Comparison of ENCODE assay signal across 13 cellular contexts in the genomic region with DNA sequence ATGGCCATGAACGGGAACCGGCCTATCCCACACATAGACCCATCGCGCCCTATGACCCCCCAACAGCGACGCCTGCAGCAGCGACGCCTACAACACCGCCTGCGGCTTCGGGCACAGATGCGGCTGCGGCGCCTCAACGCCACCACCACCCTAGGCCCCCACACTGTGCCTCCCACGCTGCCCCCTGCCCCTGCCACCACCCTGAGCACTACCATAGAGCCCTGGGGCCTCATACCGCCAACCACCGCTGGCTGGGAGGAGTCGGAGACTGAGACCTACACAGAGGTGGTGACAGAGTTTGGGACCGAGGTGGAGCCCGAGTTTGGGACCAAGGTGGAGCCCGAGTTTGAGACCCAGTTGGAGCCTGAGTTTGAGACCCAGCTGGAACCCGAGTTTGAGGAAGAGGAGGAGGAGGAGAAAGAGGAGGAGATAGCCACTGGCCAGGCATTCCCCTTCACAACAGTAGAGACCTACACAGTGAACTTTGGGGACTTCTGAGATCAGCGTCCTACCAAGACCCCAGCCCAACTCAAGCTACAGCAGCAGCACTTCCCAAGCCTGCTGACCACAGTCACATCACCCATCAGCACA. TPM values are rescaled to one million over a fixed set of nuclear protein-coding genes. Genes with fewer than 3 reads are reported as not detected.
DNase-seq lines count a peak whose midpoint lies in the region; ATAC-seq, FAIRE-seq and TF ChIP-seq lines count a peak whose summit lies in the region.
"Had no signal": no experiment of that assay in that cellular context is flagged by ENCODE, and none has a peak within 500 bp of the region (broad histone marks: within the 10 kb centered on the region; RNA-seq: fewer than 3 reads in every experiment).

No MANE protein-coding gene starts in this region.

- TF ChIP-seq CTCF in HCT116 (IDR thresholded peaks at IDR 0.05 in 2 of 3, conservative IDR thresholded peaks at IDR 0.05 in 1 of 3; ENCODE audit: borderline replicate concordance in 1 of 3, insufficient read depth in 1 of 3, low read depth in 2 of 3, low read length in 2 of 3) (no peak), endothelial cell of umbilical vein (IDR thresholded peaks at IDR 0.05; ENCODE audit: extremely low read depth in 1 of 2, insufficient read depth in 1 of 2, low read depth in 1 of 2, low read length in 2 of 2) (no peak), mucosa of descending colon (IDR thresholded peaks at IDR 0.05) (no peak)

- no peaks in the 10 kb centered on the region for H4K20me1 ChIP-seq in HCT116 (ENCODE audit: insufficient read depth)
- no peaks in the 10 kb centered on the region for H4K20me1 ChIP-seq in endothelial cell of umbilical vein (replicated peaks; ENCODE audit: control insufficient read depth, extremely low read depth, insufficient read depth, low read length)

- H3K9me2 ChIP-seq in HCT116 (ENCODE audit: insufficient read depth): no peaks in the 10 kb centered on the region

- FAIRE-seq in endothelial cell of umbilical vein (lab: Jason Lieb, UNC): no peak
- FAIRE-seq: bronchial epithelial cell had no signal

- no peaks in the 10 kb centered on the region for H3K9me3 Mint-ChIP-seq in naive thymus-derived CD8-positive, alpha-beta T cell
- H3K9me3 Mint-ChIP-seq: natural killer cell treated with Interleukin-12 subunit alpha and Interleukin-12 subunit beta and Interleukin-15 and Interleukin-18, amount 100 ng/mL, for 72 hours; type B pancreatic cell had no signal

- H3K79me2 ChIP-seq in HCT116 (ENCODE audit: insufficient read depth, low read length): peaks cover 4% of the 10 kb centered on the region; the same call in 1 of the 2 replicates
- no peaks in the 10 kb centered on the region for H3K79me2 ChIP-seq in endothelial cell of umbilical vein (ENCODE audit: control insufficient read depth, insufficient read depth, low read length)

- RAD21 ChIA-PET in HCT116 (lab: Charles Lee; ENCODE audit: low non-redundant PET in 1 of 2, low total read pairs in 2 of 2, uncharacterized antibody in 2 of 2, unreplicated experiment in 2 of 2): no interaction called here

- no peak overlapping the region for H3K9ac ChIP-seq in HCT116 (ENCODE audit: low read length)
- no peak overlapping the region for H3K9ac ChIP-seq in endothelial cell of umbilical vein (replicated peaks; ENCODE audit: extremely low read depth, insufficient read depth, low read length)

- DNase-seq in HCT116 (ENCODE audit: low read depth, low spot score): no peak
- DNase-seq in endothelial cell of umbilical vein (ENCODE audit: low read depth, low spot score): no peak
- no peak for DNase-seq in naive thymus-derived CD8-positive, alpha-beta T cell
- no peak for DNase-seq in mucosa of descending colon
- DNase-seq: activated naive CD4-positive, alpha-beta T cell treated with anti-CD3 and anti-CD28 coated beads, Interleukin-2, amount 50 U/mL, for 16 hours; AML-193; effector memory CD4-positive, alpha-beta T cell; NCI-H69; retina had no signal

- H3K36me3 ChIP-seq in HCT116 (ENCODE audit: control insufficient read depth in 1 of 2, insufficient read depth in 2 of 2, low read length in 2 of 2): peaks cover 14 to 22% of the 10 kb centered on the region in 2 experiments; a peak in 3 of 4 replicates
- peaks cover 3 to 24% of the 10 kb centered on the region in 2 experiments for H3K36me3 ChIP-seq in endothelial cell of umbilical vein (ENCODE audit: control insufficient read depth in 2 of 2, extremely low read depth in 1 of 2, insufficient read depth in 2 of 2, low read length in 2 of 2)
- H3K36me3 ChIP-seq in mucosa of descending colon (ENCODE audit: low read depth): no peaks in the 10 kb centered on the region

- CTCF ChIA-PET in HCT116 (lab: Charles Lee): no interaction called here
- CTCF ChIA-PET in endothelial cell of umbilical vein (lab: Charles Lee): interaction anchor here (0.9 to 1.3 kb wide), 2 partner anchors 9 to 41 kb away, joined by 3 read pairs; a partner anchor contains a TSS

- ATAC-seq in HCT116 (0 out of 2 replicates have a peak, but pooled peaks have one; percentile 9), mucosa of descending colon (no peak)
- ATAC-seq in naive thymus-derived CD8-positive, alpha-beta T cell: no peak
- ATAC-seq: natural killer cell treated with Interleukin-12 subunit alpha and Interleukin-12 subunit beta and Interleukin-15 and Interleukin-18, amount 100 ng/mL, for 72 hours had no signal

- H3K27ac Mint-ChIP-seq in naive thymus-derived CD8-positive, alpha-beta T cell: peak overlapping the region in 4 of 10 donors; percentile 32 to 78 (median 51)
- H3K27ac Mint-ChIP-seq: natural killer cell treated with Interleukin-12 subunit alpha and Interleukin-12 subunit beta and Interleukin-15 and Interleukin-18, amount 100 ng/mL, for 72 hours; type B pancreatic cell had no signal

- dilution Hi-C loops in endothelial cell of umbilical vein (cut with MboI; ENCODE audit: extremely low pct_ligation_motif_present, low sequenced_read_pairs): no loop called here

- H3K4me1 ChIP-seq in HCT116 (ENCODE audit: control insufficient read depth in 1 of 2, insufficient read depth in 2 of 2, low read length in 2 of 2) (no peaks in the 10 kb centered on the region), endothelial cell of umbilical vein (ENCODE audit: control insufficient read depth, extremely low read depth, insufficient read depth, low read length) (no peaks in the 10 kb centered on the region), mucosa of descending colon (ENCODE audit: low read depth) (no peaks in the 10 kb centered on the region)

- H3K4me1 Mint-ChIP-seq in naive thymus-derived CD8-positive, alpha-beta T cell: peaks cover 0 to 10% (median 6%) of the 10 kb centered on the region in 4 donors

- BruUV-seq in HCT116 (replicated peaks; lab: Mats Ljungman, UMichigan): no TSS peak
- BruUV-seq in endothelial cell of umbilical vein (replicated peaks; lab: Mats Ljungman, UMichigan): TSS peak; percentile 76

- H3K27me3 Mint-ChIP-seq in naive thymus-derived CD8-positive, alpha-beta T cell: no peaks in the 10 kb centered on the region
- H3K27me3 Mint-ChIP-seq: natural killer cell treated with Interleukin-12 subunit alpha and Interleukin-12 subunit beta and Interleukin-15 and Interleukin-18, amount 100 ng/mL, for 72 hours; type B pancreatic cell had no signal

- H3K36me3 Mint-ChIP-seq in naive thymus-derived CD8-positive, alpha-beta T cell: peaks cover 0 to 46% (median 13%) of the 10 kb centered on the region in 3 donors
- H3K36me3 Mint-ChIP-seq: natural killer cell treated with Interleukin-12 subunit alpha and Interleukin-12 subunit beta and Interleukin-15 and Interleukin-18, amount 100 ng/mL, for 72 hours had no signal

- no peak overlapping the region for H3K4me3 ChIP-seq in HCT116 (replicated peaks in 1 of 2; ENCODE audit: low read depth in 1 of 2, low read length in 2 of 2)
- H3K4me3 ChIP-seq in endothelial cell of umbilical vein (replicated peaks in 1 of 3; ENCODE audit: insufficient read depth in 1 of 3, low read depth in 1 of 3, low read length in 3 of 3): no peak overlapping the region
- H3K4me3 ChIP-seq in mucosa of descending colon: no peak overlapping the region
- H3K4me3 ChIP-seq: lung had no signal

- no peaks in the 10 kb centered on the region for H3K9me3 ChIP-seq in HCT116 (ENCODE audit: control insufficient read depth in 1 of 2, insufficient read depth in 1 of 2, low read depth in 1 of 2, low read length in 2 of 2)
- H3K9me3 ChIP-seq in endothelial cell of umbilical vein (replicated peaks; ENCODE audit: control insufficient read depth, insufficient read depth, low read length): no peaks in the 10 kb centered on the region
- no peaks in the 10 kb centered on the region for H3K9me3 ChIP-seq in mucosa of descending colon

- intact Hi-C loops in HCT116 (cut with micrococcal nuclease): no loop called here
- intact Hi-C loops in endothelial cell of umbilical vein (cut with micrococcal nuclease): no loop called here
- intact Hi-C loops in mucosa of descending colon (cut with DNase I, micrococcal nuclease): no loop called here

- H2AFZ ChIP-seq in HCT116 (ENCODE audit: low read depth, low read length, poor library complexity, severe bottlenecking) (no peak overlapping the region), endothelial cell of umbilical vein (ENCODE audit: low read depth, low read length) (no peak overlapping the region)

- no peak for TF ChIP-seq POLR2A in HCT116 (IDR thresholded peaks at IDR 0.05; ENCODE audit: borderline replicate concordance, extremely low read depth, insufficient read depth, insufficient read length)
- no peak for TF ChIP-seq POLR2A in endothelial cell of umbilical vein (IDR thresholded peaks at IDR 0.05; ENCODE audit: low read depth, low read length)

- no peaks in the 10 kb centered on the region for H3K9me1 ChIP-seq in endothelial cell of umbilical vein (replicated peaks; ENCODE audit: control insufficient read depth, extremely low read depth, insufficient read depth, low read length)

- no peak overlapping the region for H3K27ac ChIP-seq in HCT116 (ENCODE audit: low read depth, low read length)
- no peak overlapping the region for H3K27ac ChIP-seq in endothelial cell of umbilical vein (ENCODE audit: insufficient read depth, low read depth, low read length)

- no peak overlapping the region for H3K4me3 Mint-ChIP-seq in naive thymus-derived CD8-positive, alpha-beta T cell
- H3K4me3 Mint-ChIP-seq: natural killer cell treated with Interleukin-12 subunit alpha and Interleukin-12 subunit beta and Interleukin-15 and Interleukin-18, amount 100 ng/mL, for 72 hours; type B pancreatic cell had no signal

- H3K27me3 ChIP-seq in HCT116 (ENCODE audit: insufficient read depth, low read length): no peaks in the 10 kb centered on the region
- H3K27me3 ChIP-seq in endothelial cell of umbilical vein (ENCODE audit: control insufficient read depth in 2 of 2, insufficient read depth in 2 of 2, low read length in 2 of 2): no peaks in the 10 kb centered on the region

- no peak for TF ChIP-seq RAD21 in HCT116 (IDR thresholded peaks at IDR 0.05; ENCODE audit: low read depth)

- POLR2A ChIA-PET in HCT116 (lab: Charles Lee) (no interaction called here), endothelial cell of umbilical vein (lab: Charles Lee) (no interaction called here)
- POLR2A ChIA-PET in naive thymus-derived CD8-positive, alpha-beta T cell (lab: Charles Lee): no interaction called here

- H3K4me2 ChIP-seq in HCT116 (ENCODE audit: low read length): no peak overlapping the region
- H3K4me2 ChIP-seq in endothelial cell of umbilical vein (ENCODE audit: insufficient read depth, low read length): no peak overlapping the region

RNA-seq across cellular contexts. Expression of a gene that starts 9.5 kb away (rescaled TPM):
- total RNA-seq in HCT116 (2021; ENCODE audit: unreplicated experiment): 237 TPM
- polyA plus RNA-seq in HCT116 (2012): 250 and 261 TPM in 2 replicates
- total RNA-seq in endothelial cell of umbilical vein: 96.5 and 106 TPM in 2 replicates
- polyA plus RNA-seq in endothelial cell of umbilical vein: 122 and 137 TPM in 2 replicates
- 132 and 139 TPM in 2 replicates for polyA plus RNA-seq in endothelial cell of umbilical vein (2011; cell fraction: cytosol; rRNA removed)
- polyA plus RNA-seq in endothelial cell of umbilical vein (2011; cell fraction: nucleus; rRNA removed): 102 and 114 TPM in 2 replicates
- polyA plus RNA-seq in endothelial cell of umbilical vein (2012): 91.2 and 106 TPM in 2 replicates
- 60.7 and 69.0 TPM in 2 replicates for polyA minus RNA-seq in endothelial cell of umbilical vein
- 89.7 TPM for polyA minus RNA-seq in endothelial cell of umbilical vein (2011; cell fraction: cytosol; rRNA and poly(A)+ RNA removed)
- polyA minus RNA-seq in endothelial cell of umbilical vein (2011; cell fraction: nucleus; rRNA and poly(A)+ RNA removed): 27.3 and 32.8 TPM in 2 replicates
- total RNA-seq in naive thymus-derived CD8-positive, alpha-beta T cell: 10 to 100 TPM; 70.5 to 72.4 TPM
- 100 to 1,000 TPM in 1 of 3 donors, 10 to 100 TPM in 2; 64.3 to 102 (median 89.4) TPM for polyA plus RNA-seq in naive thymus-derived CD8-positive, alpha-beta T cell
- total RNA-seq in mucosa of descending colon: 10 to 100 TPM; 51.5 to 57.0 (median 52.0) TPM

RNA-seq across cellular contexts. Expression of a gene that starts 9.7 kb away (rescaled TPM):
- total RNA-seq in HCT116 (2021; ENCODE audit: unreplicated experiment): 0.49 TPM
- polyA plus RNA-seq in HCT116 (2012): 0.05 and 0.18 TPM in 2 replicates
- 47.7 and 48.0 TPM in 2 replicates for total RNA-seq in endothelial cell of umbilical vein
- 20.6 and 23.2 TPM in 2 replicates for polyA plus RNA-seq in endothelial cell of umbilical vein
- polyA plus RNA-seq in endothelial cell of umbilical vein (2011; cell fraction: cytosol; rRNA removed): 20.3 and 22.0 TPM in 2 replicates
- polyA plus RNA-seq in endothelial cell of umbilical vein (2011; cell fraction: nucleus; rRNA removed): 50.0 and 55.5 TPM in 2 replicates
- polyA plus RNA-seq in endothelial cell of umbilical vein (2012): 59.1 and 107 TPM in 2 replicates
- 15.0 and 22.1 TPM in 2 replicates for polyA minus RNA-seq in endothelial cell of umbilical vein
- not detected for polyA minus RNA-seq in endothelial cell of umbilical vein (2011; cell fraction: cytosol; rRNA and poly(A)+ RNA removed)
- 9.6 and 14.7 TPM in 2 replicates for polyA minus RNA-seq in endothelial cell of umbilical vein (2011; cell fraction: nucleus; rRNA and poly(A)+ RNA removed)
- total RNA-seq in naive thymus-derived CD8-positive, alpha-beta T cell: 10 to 100 TPM; 37.1 to 38.5 TPM
- polyA plus RNA-seq in naive thymus-derived CD8-positive, alpha-beta T cell: 10 to 100 TPM in 1 of 3 donors, 1 to 10 TPM in 2; 2.4 to 10.4 (median 4.2) TPM
- 100 to 1,000 TPM in 1 of 3 donors, 10 to 100 TPM in 2; 14.1 to 130 (median 42.2) TPM for total RNA-seq in mucosa of descending colon

RNA-seq across cellular contexts. Expression of a gene that starts 27.3 kb away (rescaled TPM):
- total RNA-seq in HCT116 (2021; ENCODE audit: unreplicated experiment) (not detected), endothelial cell of umbilical vein (not detected in 2 replicates), mucosa of descending colon (1 to 10 TPM in 1 of 3 donors, not detected in 2; 2.0 TPM)
- 0.12 and 0.25 TPM in 2 replicates for polyA plus RNA-seq in HCT116 (2012)
- not detected in 2 replicates for polyA plus RNA-seq in endothelial cell of umbilical vein
- polyA plus RNA-seq in endothelial cell of umbilical vein (2011; cell fraction: cytosol; rRNA removed): not detected in 2 replicates
- polyA plus RNA-seq in endothelial cell of umbilical vein (2011; cell fraction: nucleus; rRNA removed): 0.63 TPM in 1 of 2 replicates, not detected in the other
- polyA plus RNA-seq in endothelial cell of umbilical vein (2012): not detected in 2 replicates
- not detected in 2 replicates for polyA minus RNA-seq in endothelial cell of umbilical vein
- not detected for polyA minus RNA-seq in endothelial cell of umbilical vein (2011; cell fraction: cytosol; rRNA and poly(A)+ RNA removed)
- not detected in 2 replicates for polyA minus RNA-seq in endothelial cell of umbilical vein (2011; cell fraction: nucleus; rRNA and poly(A)+ RNA removed)
- total RNA-seq in naive thymus-derived CD8-positive, alpha-beta T cell: not detected
- polyA plus RNA-seq in naive thymus-derived CD8-positive, alpha-beta T cell: not detected
- total RNA-seq: bronchial epithelial cell; natural killer cell treated with Interleukin-12 subunit alpha and Interleukin-12 subunit beta and Interleukin-15 and Interleukin-18, amount 100 ng/mL, for 72 hours had no signal

RNA-seq across cellular contexts. Expression of a gene that starts 31.5 kb away (rescaled TPM):
- 28.7 TPM for total RNA-seq in HCT116 (2021; ENCODE audit: unreplicated experiment)
- polyA plus RNA-seq in HCT116 (2012): 13.4 and 13.5 TPM in 2 replicates
- 14.6 and 20.0 TPM in 2 replicates for total RNA-seq in endothelial cell of umbilical vein
- 10.5 and 12.4 TPM in 2 replicates for polyA plus RNA-seq in endothelial cell of umbilical vein
- 6.0 and 8.2 TPM in 2 replicates for polyA plus RNA-seq in endothelial cell of umbilical vein (2011; cell fraction: cytosol; rRNA removed)
- 36.2 and 40.5 TPM in 2 replicates for polyA plus RNA-seq in endothelial cell of umbilical vein (2011; cell fraction: nucleus; rRNA removed)
- 12.3 and 14.3 TPM in 2 replicates for polyA plus RNA-seq in endothelial cell of umbilical vein (2012)
- 9.3 and 16.5 TPM in 2 replicates for polyA minus RNA-seq in endothelial cell of umbilical vein
- 7.8 TPM for polyA minus RNA-seq in endothelial cell of umbilical vein (2011; cell fraction: cytosol; rRNA and poly(A)+ RNA removed)
- 11.4 and 18.4 TPM in 2 replicates for polyA minus RNA-seq in endothelial cell of umbilical vein (2011; cell fraction: nucleus; rRNA and poly(A)+ RNA removed)
- total RNA-seq in naive thymus-derived CD8-positive, alpha-beta T cell: 100 to 1,000 TPM in 1 of 2 experiments, 10 to 100 TPM in 1; 96.4 to 106 TPM
- polyA plus RNA-seq in naive thymus-derived CD8-positive, alpha-beta T cell: 10 to 100 TPM; 11.1 to 24.8 (median 15.0) TPM
- 10 to 100 TPM; 27.0 to 33.7 (median 28.1) TPM for total RNA-seq in mucosa of descending colon

RNA-seq across cellular contexts. Expression of a gene that starts 48.5 kb away (rescaled TPM):
- total RNA-seq in HCT116 (2021; ENCODE audit: unreplicated experiment) (0.27 TPM), endothelial cell of umbilical vein (not detected in 2 replicates), mucosa of descending colon (1 to 10 TPM in 1 of 3 donors, under 1 TPM in 2; 0.84 to 1.4 (median 0.96) TPM)
- polyA plus RNA-seq in HCT116 (2012): 0.39 and 0.42 TPM in 2 replicates
- polyA plus RNA-seq in endothelial cell of umbilical vein: 0.11 and 0.19 TPM in 2 replicates
- 0.14 TPM in 1 of 2 replicates, not detected in the other for polyA plus RNA-seq in endothelial cell of umbilical vein (2011; cell fraction: cytosol; rRNA removed)
- polyA plus RNA-seq in endothelial cell of umbilical vein (2011; cell fraction: nucleus; rRNA removed): 0.36 TPM in 1 of 2 replicates, not detected in the other
- polyA plus RNA-seq in endothelial cell of umbilical vein (2012): not detected in 2 replicates
- polyA minus RNA-seq in endothelial cell of umbilical vein: not detected in 2 replicates
- not detected for polyA minus RNA-seq in endothelial cell of umbilical vein (2011; cell fraction: cytosol; rRNA and poly(A)+ RNA removed)
- polyA minus RNA-seq in endothelial cell of umbilical vein (2011; cell fraction: nucleus; rRNA and poly(A)+ RNA removed): 0.58 TPM in 1 of 2 replicates, not detected in the other
- total RNA-seq in naive thymus-derived CD8-positive, alpha-beta T cell: 1 to 10 TPM; 3.3 to 3.9 TPM
- not detected for polyA plus RNA-seq in naive thymus-derived CD8-positive, alpha-beta T cell
- total RNA-seq: natural killer cell treated with Interleukin-12 subunit alpha and Interleukin-12 subunit beta and Interleukin-15 and Interleukin-18, amount 100 ng/mL, for 72 hours had no signal

Comparison
In these comparisons a context has a peak if more than half of its experiments do, and no peak if none do; other contexts are left out.
1. RNA of a gene that starts 9.7 kb away (total RNA-seq): 47.7 to 48.0 TPM in endothelial cell of umbilical vein, 14.1 to 130 TPM in mucosa of descending colon and 37.1 to 38.5 TPM in naive thymus-derived CD8-positive, alpha-beta T cell; 0.49 TPM in HCT116 (single experiment); every median in the first group is over 10 times any median in the second.